Comparison of ENCODE assay signal across 27 cellular contexts in genomic region chr4:1164956-1165545, GRCh38. TPM values are rescaled to one million over a fixed set of nuclear protein-coding genes. Genes with fewer than 3 reads are reported as not detected.
"Had no signal": no experiment of that assay in that cellular context is flagged by ENCODE, and none has a peak within 500 bp of the region (broad histone marks: within the 10 kb centered on the region; RNA-seq: fewer than 3 reads in every experiment).

No MANE protein-coding gene starts in this region.

- H3K27me3 ChIP-seq: thyroid gland had no signal

- H2AFZ ChIP-seq: parathyroid adenoma had no signal

- ATAC-seq: foreskin keratinocyte; gastroesophageal sphincter; heart right ventricle; left cardiac atrium; left lung; naive thymus-derived CD4-positive, alpha-beta T cell; sciatic nerve had no signal

- H3K4me2 ChIP-seq: smooth muscle cell had no signal

- H3K9me3 Mint-ChIP-seq: naive thymus-derived CD4-positive, alpha-beta T cell; stimulated activated naive CD8-positive, alpha-beta T cell treated with anti-CD3 and anti-CD28 coated beads, Interleukin-15, Interleukin-2, amounts not matched to agents 100 ng/mL and 50 ng/mL, for 24 hours; type B pancreatic cell had no signal

- H3K27ac ChIP-seq: coronary artery, esophagus muscularis mucosa, foreskin keratinocyte, gastroesophageal sphincter, heart right ventricle, left lung, neutrophil, parathyroid adenoma, thyroid gland had no signal

- H3K4me3 Mint-ChIP-seq: stimulated activated naive CD8-positive, alpha-beta T cell treated with anti-CD3 and anti-CD28 coated beads, Interleukin-15, Interleukin-2, amounts not matched to agents 100 ng/mL and 50 ng/mL, for 24 hours; type B pancreatic cell had no signal

- H3K4me3 ChIP-seq: coronary artery, esophagus muscularis mucosa, gastroesophageal sphincter, heart right ventricle, left lung, smooth muscle cell, thyroid gland had no signal

- H3K27ac Mint-ChIP-seq: progenitor cell of endocrine pancreas; stimulated activated naive CD8-positive, alpha-beta T cell treated with anti-CD3 and anti-CD28 coated beads, Interleukin-15, Interleukin-2, amounts not matched to agents 100 ng/mL and 50 ng/mL, for 24 hours; type B pancreatic cell had no signal

- H3K9ac ChIP-seq: parathyroid adenoma had no signal

- DNase-seq: dermis blood vessel endothelial cell; effector memory CD4-positive, alpha-beta T cell; foreskin keratinocyte; glutamatergic neuron; heart right ventricle; hippocampal formation; left cardiac atrium; mesendoderm; midbrain; naive thymus-derived CD4-positive, alpha-beta T cell; stimulated activated CD4-positive, alpha-beta T cell treated with anti-CD3 and anti-CD28 coated beads, Interleukin-12 subunit alpha, Interleukin-12 subunit beta, amount 100 ng/mL, for 4 hours; stimulated activated CD4-positive, alpha-beta T cell treated with anti-CD3 and anti-CD28 coated beads, Interleukin-1b, Interleukin-23, amount 100 ng/mL, for 48 hours; stimulated activated CD4-positive, alpha-beta T cell treated with anti-CD3 and anti-CD28 coated beads, Interleukin-4, amount 100 ng/mL, for 1 hour; stimulated activated CD8-positive, alpha-beta memory T cell treated with anti-CD3 and anti-CD28 coated beads, Interleukin-4, amount 100 ng/mL, for 48 hours; thyroid gland had no signal

- H3K36me3 ChIP-seq: gastroesophageal sphincter, neutrophil, thyroid gland had no signal

- H3K36me3 Mint-ChIP-seq: naive thymus-derived CD4-positive, alpha-beta T cell; type B pancreatic cell had no signal

- H3K79me2 ChIP-seq: parathyroid adenoma had no signal

- H3K4me1 ChIP-seq: foreskin keratinocyte, parathyroid adenoma had no signal

- H3K9me3 ChIP-seq: esophagus muscularis mucosa, gastroesophageal sphincter, heart right ventricle, left lung, neutrophil, thyroid gland had no signal

RNA-seq across cellular contexts. Expression of gene SPON2, which starts 7.3 kb away (rescaled TPM):
- total RNA-seq: endothelial cell of umbilical vein had no signal
